ENCODE assay signal across 13 cellular contexts in the genomic region with DNA sequence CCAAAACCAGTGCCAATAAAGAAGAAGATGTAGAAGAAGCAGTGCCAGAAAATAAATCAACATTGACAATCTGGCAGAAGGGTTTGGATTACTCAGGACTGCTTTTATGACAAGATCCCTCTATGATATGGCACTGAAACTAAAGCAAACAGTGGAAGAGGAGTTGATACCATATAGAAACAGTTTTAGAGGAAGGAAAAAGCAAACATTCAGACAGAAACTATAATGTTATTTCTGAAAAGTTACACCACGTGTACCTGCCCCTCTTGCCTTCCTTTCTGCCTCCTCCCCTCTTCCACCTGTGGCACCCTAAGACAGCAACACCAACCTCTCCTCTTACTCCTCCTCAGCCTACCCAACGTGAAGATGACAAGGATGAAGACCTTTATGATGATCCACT.
A peak's percentile ranks its signal among the peaks of the same experiment; 100 is the strongest.
DNase-seq lines count a peak whose midpoint lies in the region; ATAC-seq, FAIRE-seq and TF ChIP-seq lines count a peak whose summit lies in the region.
"Had no signal": no experiment of that assay in that cellular context is flagged by ENCODE, and none has a peak within 500 bp of the region (broad histone marks: within the 10 kb centered on the region; RNA-seq: fewer than 3 reads in every experiment).

No MANE protein-coding gene starts in this region.

- no peaks in the 10 kb centered on the region for H3K27me3 ChIP-seq in heart left ventricle

- no peak for TF ChIP-seq CTCF in GM10266 (IDR thresholded peaks at IDR 0.05; ENCODE audit: control insufficient read depth, insufficient read depth, low read depth, missing control alignments)
- TF ChIP-seq CTCF in heart left ventricle (IDR thresholded peaks at IDR 0.05) = no peak

- peaks cover 3% of the 10 kb centered on the region for H3K36me3 Mint-ChIP-seq in activated naive CD8-positive, alpha-beta T cell
- H3K36me3 Mint-ChIP-seq: mesothelial cell of epicardium had no signal

- no peak for TF ChIP-seq POLR2A in GM12891 (IDR thresholded peaks at IDR 0.05; ENCODE audit: low read depth, low read length)
- TF ChIP-seq POLR2A in heart left ventricle (IDR thresholded peaks at IDR 0.05) = no peak

- peak overlapping the region; percentile 82 for H3K4me3 Mint-ChIP-seq in activated naive CD8-positive, alpha-beta T cell
- H3K4me3 Mint-ChIP-seq: mesothelial cell of epicardium had no signal

- DNase-seq in GM12891 (ENCODE audit: insufficient read length, low spot score) (no peak), GM10266 (ENCODE audit: extremely low spot score) (no peak), NCI-H1694 (lab: John Stamatoyannopoulos, UW) (no peak), heart left ventricle (no peak)
- DNase-seq: anterior cingulate cortex, DMS79, NCI-H1092 had no signal

- intact Hi-C loops in heart left ventricle (cut with DNase I) = no loop called here

- no peak overlapping the region for H3K27ac ChIP-seq in heart left ventricle
- H3K27ac ChIP-seq: thoracic aorta had no signal

- H3K4me1 Mint-ChIP-seq in activated naive CD8-positive, alpha-beta T cell (ENCODE audit: low read depth) = peaks cover 50% of the 10 kb centered on the region

- H3K27me3 Mint-ChIP-seq in activated naive CD8-positive, alpha-beta T cell = no peaks in the 10 kb centered on the region

- peaks cover 0 to 5% (median 0%) of the 10 kb centered on the region in 12 donors for H3K9me3 ChIP-seq in heart left ventricle
- H3K9me3 ChIP-seq: thoracic aorta had no signal

- peak; percentile 82 for FAIRE-seq in GM12891 (lab: Jason Lieb, UNC)

- ATAC-seq in GM21360 (IDR thresholded peaks at IDR 0.05; ENCODE audit: unreplicated experiment) (peak; percentile 34), HG03280 (IDR thresholded peaks at IDR 0.05; ENCODE audit: unreplicated experiment) (peak; percentile 24), heart left ventricle (no peak), GM19023 (IDR thresholded peaks at IDR 0.05; ENCODE audit: unreplicated experiment) (no peak)

- H3K27ac Mint-ChIP-seq in activated naive CD8-positive, alpha-beta T cell = peak overlapping the region; percentile 97
- H3K27ac Mint-ChIP-seq: mesothelial cell of epicardium had no signal

- H3K36me3 ChIP-seq in heart left ventricle = no peaks in the 10 kb centered on the region
- H3K36me3 ChIP-seq: thoracic aorta had no signal

- peaks cover 3% of the 10 kb centered on the region for H3K9me3 Mint-ChIP-seq in activated naive CD8-positive, alpha-beta T cell (ENCODE audit: low read depth)

- no peak overlapping the region for H3K4me3 ChIP-seq in heart left ventricle
- H3K4me3 ChIP-seq: thoracic aorta had no signal

- 77 to 91% (median 85%) methylated on average over 2 of the region's 2 CpGs for WGBS in heart left ventricle, 4 donors

- peaks cover 0 to 14% (median 0%) of the 10 kb centered on the region in 12 donors for H3K4me1 ChIP-seq in heart left ventricle

TF ChIP-seq in GM12891, 5 proteins besides CTCF, POLR2A, EP300 and RAD21:
- TF ChIP-seq POLR2AphosphoS5 (IDR thresholded peaks at IDR 0.05; ENCODE audit: low read depth, low read length) (no peak), PAX5 (IDR thresholded peaks at IDR 0.05; ENCODE audit: insufficient read depth, low read length, severe bottlenecking) (no peak)
TF ChIP-seq in GM12891: peak in this region for 0.

Comparison
In these comparisons a context has a peak if more than half of its experiments do, and no peak if none do; other contexts are left out.
1. ATAC-seq: peak in GM21360 (single experiment) and HG03280 (single experiment); none in heart left ventricle (0 of 4) and GM19023 (single experiment).